In the genomic region with DNA sequence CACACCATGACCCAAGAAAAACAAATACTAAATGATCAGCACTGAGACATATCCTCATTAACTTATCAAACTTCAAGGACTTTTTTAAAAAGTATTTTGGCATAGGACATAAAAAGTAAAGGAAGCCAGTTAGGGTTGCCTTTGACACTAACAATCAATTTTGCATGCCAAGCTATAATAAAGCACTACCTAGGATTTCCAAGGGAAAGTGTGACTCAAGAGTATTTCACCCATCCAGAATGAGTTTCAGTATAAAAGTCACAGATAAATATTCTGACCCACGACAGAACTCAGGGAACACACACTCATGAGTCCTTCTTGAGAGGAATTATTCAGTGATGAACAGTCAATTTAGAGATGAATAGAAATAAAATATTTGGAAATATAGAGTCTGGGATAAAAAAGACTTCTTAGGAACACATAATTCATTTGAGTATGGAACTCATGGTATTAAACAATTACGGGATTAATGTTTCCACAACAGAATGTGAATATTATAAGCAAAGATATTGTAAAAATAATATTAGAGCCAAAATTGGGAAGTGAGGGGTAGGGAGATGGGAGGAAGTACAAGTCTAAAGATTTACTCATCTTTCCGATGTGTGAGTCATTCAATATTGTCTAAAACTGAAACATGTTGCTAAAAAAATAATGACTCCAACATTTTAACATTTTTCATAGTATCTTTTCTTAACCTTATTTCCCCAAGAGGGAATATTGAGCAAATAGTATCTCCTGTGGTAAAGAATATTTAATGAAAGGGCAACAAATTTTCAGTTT, we compare ENCODE assay signal across 16 cellular contexts.
DNase-seq lines count a peak whose midpoint lies in the region; ATAC-seq and TF ChIP-seq lines count a peak whose summit lies in the region.
"Had no signal": no experiment of that assay in that cellular context is flagged by ENCODE, and none has a peak within 500 bp of the region (broad histone marks: within the 10 kb centered on the region; RNA-seq: fewer than 3 reads in every experiment).

No MANE protein-coding gene starts in this region.

- H3K9ac ChIP-seq in IMR-90 (ENCODE audit: low read depth, low read length) (no peak overlapping the region), smooth muscle cell (ENCODE audit: low read depth) (no peak overlapping the region)

- H3K4me1 ChIP-seq in IMR-90 (ENCODE audit: control insufficient read depth, insufficient read depth, low read length) (peaks cover 7% of the 10 kb centered on the region), smooth muscle cell (ENCODE audit: low read depth) (peaks cover 3% of the 10 kb centered on the region)
- H3K4me1 ChIP-seq: esophagus squamous epithelium, transverse colon had no signal

- H4K5ac ChIP-seq in IMR-90 (ENCODE audit: low read depth, low read length), result peak overlapping the region; percentile 43; the same call in 1 of the 2 replicates

- H2AK9ac ChIP-seq in IMR-90 (replicated peaks; ENCODE audit: low read depth, low read length, poor library complexity), result no peak overlapping the region

- no peak overlapping the region for H2AK5ac ChIP-seq in IMR-90 (ENCODE audit: low read depth, low read length)

- H2AFZ ChIP-seq in IMR-90 (replicated peaks; ENCODE audit: low read length, poor library complexity) (no peak overlapping the region), smooth muscle cell (ENCODE audit: low read depth) (no peak overlapping the region)

- no peak for TF ChIP-seq RAD21 in IMR-90 (IDR thresholded peaks at IDR 0.05; ENCODE audit: low read length)

- 0 out of 2 replicates have a peak, but pooled peaks cover 7% of the 10 kb centered on the region for H3K9me1 ChIP-seq in IMR-90 (ENCODE audit: insufficient read depth, low read length)

- no peak for TF ChIP-seq CTCF in IMR-90 (conservative IDR thresholded peaks at IDR 0.05; ENCODE audit: low read depth, low read length)
- no peak for TF ChIP-seq CTCF in WI38 (IDR thresholded peaks at IDR 0.05; ENCODE audit: low read depth, low read length)
- TF ChIP-seq CTCF in fibroblast of pulmonary artery (IDR thresholded peaks at IDR 0.05; ENCODE audit: low read length, missing control alignments), result no peak
- no peak for TF ChIP-seq CTCF in smooth muscle cell (IDR thresholded peaks at IDR 0.05; ENCODE audit: borderline replicate concordance, insufficient read depth, poor library complexity, severe bottlenecking)

- peak overlapping the region in 1 of 2 experiments; percentile 57; a peak in 2 of 4 replicates for H4K8ac ChIP-seq in IMR-90 (ENCODE audit: low read depth in 2 of 2, low read length in 2 of 2)

- H3F3A ChIP-seq in smooth muscle cell (ENCODE audit: low read depth), result no peaks in the 10 kb centered on the region

- peak overlapping the region; percentile 95; the same call in 1 of the 2 replicates for H2BK120ac ChIP-seq in IMR-90 (ENCODE audit: low read depth, low read length)

- no peak overlapping the region for H3K4me3 ChIP-seq in IMR-90 (ENCODE audit: insufficient read depth, low read depth, low read length)
- H3K4me3 ChIP-seq in WI38 (ENCODE audit: low read depth, low read length), result peak overlapping the region; percentile 14; the same call in 1 of the 2 replicates
- H3K4me3 ChIP-seq in fibroblast of pulmonary artery (replicated peaks; ENCODE audit: low read depth, low read length), result peak overlapping the region; percentile 1
- H3K4me3 ChIP-seq in smooth muscle cell, result no peak overlapping the region
- H3K4me3 ChIP-seq: esophagus squamous epithelium, sigmoid colon, transverse colon had no signal

- TF ChIP-seq POLR2A in IMR-90 (IDR thresholded peaks at IDR 0.05; ENCODE audit: low read depth, low read length), result no peak

- peak overlapping the region; percentile 74; the same call in 1 of the 2 replicates for H3K4me2 ChIP-seq in IMR-90 (ENCODE audit: low read depth, low read length)
- H3K4me2 ChIP-seq in smooth muscle cell, result peak overlapping the region; percentile 24

- in situ Hi-C loops in IMR-90 (cut with MboI; ENCODE audit: low sequenced_read_pairs), result no loop called here

- H4K20me1 ChIP-seq in IMR-90 (ENCODE audit: insufficient read depth, low read length) (no peaks in the 10 kb centered on the region), smooth muscle cell (ENCODE audit: low read depth) (no peaks in the 10 kb centered on the region)

- no peak overlapping the region for H4K91ac ChIP-seq in IMR-90 (ENCODE audit: insufficient read depth, low read depth, low read length)

- peak overlapping the region; percentile 95; the same call in 1 of the 2 replicates for H3K4ac ChIP-seq in IMR-90 (ENCODE audit: low read depth, low read length)

- peak overlapping the region; percentile 62 for H3K56ac ChIP-seq in IMR-90 (ENCODE audit: extremely low read depth, insufficient read depth, low read length)

- dilution Hi-C loops in IMR-90 (cut with HindIII; ENCODE audit: low sequenced_read_pairs, unreplicated experiment), result no loop called here

- DNase-seq in IMR-90 (peak; percentile 75), fibroblast of pulmonary artery (ENCODE audit: low read depth) (peak; percentile 49), smooth muscle cell (lab: John Stamatoyannopoulos, UW; ENCODE audit: unreplicated experiment) (no peak), SKM-1 (lab: John Stamatoyannopoulos, UW; ENCODE audit: unreplicated experiment) (no peak), DMS79 treated with DMSO at 0.1 percent for 48 hours (lab: John Stamatoyannopoulos, UW) (no peak)
- no peak for DNase-seq in activated CD4-positive, alpha-beta T cell treated with anti-CD3 and anti-CD28 coated beads, Interleukin-2, amount 50 U/mL, for 48 hours
- DNase-seq: activated CD4-positive, alpha-beta T cell treated with anti-CD3 and anti-CD28 coated beads for 36 hours; esophagus squamous epithelium; kidney; NCI-H1694; nephron progenitor cell; sigmoid colon; T-cell; transverse colon had no signal

- no CpG with 5 or more reads among the region's 3 CpGs for WGBS in IMR-90 (ENCODE audit: extremely low coverage in 2 of 2, insufficient read length in 1 of 2), 2 experiments
- 73% methylated on average over 3 of the region's 3 CpGs for WGBS in smooth muscle cell (ENCODE audit: low lambda C conversion rate)

- H3K79me1 ChIP-seq in IMR-90 (ENCODE audit: low read depth in 1 of 2, low read length in 2 of 2), result no peaks in the 10 kb centered on the region

- H2BK15ac ChIP-seq in IMR-90 (ENCODE audit: low read depth, low read length), result no peak overlapping the region

- no peak overlapping the region for H3K27ac ChIP-seq in IMR-90 (ENCODE audit: insufficient read depth, low read length)
- peak overlapping the region; percentile 54 for H3K27ac ChIP-seq in smooth muscle cell (ENCODE audit: low read depth)

- no peak overlapping the region for H3K23ac ChIP-seq in IMR-90 (ENCODE audit: low read depth, low read length)

- no peaks in the 10 kb centered on the region for H3K79me2 ChIP-seq in smooth muscle cell (ENCODE audit: low read depth)

- peak overlapping the region; percentile 84; the same call in 1 of the 2 replicates for H3K14ac ChIP-seq in IMR-90 (replicated peaks; ENCODE audit: low read depth, low read length)

- ATAC-seq in IMR-90 (ENCODE audit: low read depth), result peak; percentile 77
- ATAC-seq in HG02763 (IDR thresholded peaks at IDR 0.05; ENCODE audit: unreplicated experiment), result no peak
- ATAC-seq: activated CD4-positive, alpha-beta T cell treated with anti-CD3 and anti-CD28 coated beads for 36 hours; T-cell had no signal

- H3K9me3 ChIP-seq in IMR-90 (ENCODE audit: control insufficient read depth, insufficient read depth, low read length), result no peaks in the 10 kb centered on the region
- no peaks in the 10 kb centered on the region for H3K9me3 ChIP-seq in smooth muscle cell (replicated peaks; ENCODE audit: low read depth)
- H3K9me3 ChIP-seq: esophagus squamous epithelium, sigmoid colon, transverse colon had no signal

- intact Hi-C loops in IMR-90 (cut with micrococcal nuclease), result loop anchor here (5.0 kb wide), 1 partner anchor 33 kb away; no protein-coding TSS in a partner anchor

- H2BK20ac ChIP-seq in IMR-90 (ENCODE audit: low read depth, low read length), result peak overlapping the region; percentile 97; the same call in 1 of the 2 replicates

- BruUV-seq in IMR-90 (replicated peaks; lab: Mats Ljungman, UMichigan), result no TSS peak

- peak overlapping the region; percentile 89 for H2BK5ac ChIP-seq in IMR-90 (ENCODE audit: low read depth, low read length, poor library complexity, severe bottlenecking)

- no peaks in the 10 kb centered on the region for H3K27me3 ChIP-seq in IMR-90 (ENCODE audit: control insufficient read depth, insufficient read depth, low read length)
- H3K27me3 ChIP-seq in smooth muscle cell (ENCODE audit: low read depth), result no peaks in the 10 kb centered on the region
- H3K27me3 ChIP-seq: esophagus squamous epithelium, sigmoid colon, transverse colon had no signal

- H3K36me3 ChIP-seq in IMR-90 (ENCODE audit: control insufficient read depth, insufficient read depth, low read length) (no peaks in the 10 kb centered on the region), smooth muscle cell (ENCODE audit: low read depth) (no peaks in the 10 kb centered on the region)
- H3K36me3 ChIP-seq: esophagus squamous epithelium, sigmoid colon, transverse colon had no signal

- CTCF ChIA-PET in IMR-90 (lab: Yijun Ruan, JAX), result no interaction called here

- peak overlapping the region; percentile 80; the same call in 1 of the 2 replicates for H3K18ac ChIP-seq in IMR-90 (ENCODE audit: low read depth, low read length)

- POLR2A ChIA-PET in IMR-90 (lab: Charles Lee; ENCODE audit: unreplicated experiment), result no interaction called here

TF ChIP-seq in IMR-90, 13 proteins besides CTCF, POLR2A, EP300 and RAD21:
- TF ChIP-seq FOS (IDR thresholded peaks at IDR 0.05; ENCODE audit: low read depth, low read length), result peak; percentile 41; the same call in 1 of the 2 replicates
- TF ChIP-seq, protein P1, sequence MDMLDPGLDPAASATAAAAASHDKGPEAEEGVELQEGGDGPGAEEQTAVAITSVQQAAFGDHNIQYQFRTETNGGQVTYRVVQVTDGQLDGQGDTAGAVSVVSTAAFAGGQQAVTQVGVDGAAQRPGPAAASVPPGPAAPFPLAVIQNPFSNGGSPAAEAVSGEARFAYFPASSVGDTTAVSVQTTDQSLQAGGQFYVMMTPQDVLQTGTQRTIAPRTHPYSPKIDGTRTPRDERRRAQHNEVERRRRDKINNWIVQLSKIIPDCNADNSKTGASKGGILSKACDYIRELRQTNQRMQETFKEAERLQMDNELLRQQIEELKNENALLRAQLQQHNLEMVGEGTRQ (IDR thresholded peaks at IDR 0.05; ENCODE audit: low read depth, low read length), result no peak
- no peak for TF ChIP-seq RCOR1 (IDR thresholded peaks at IDR 0.05; ENCODE audit: insufficient replicate concordance, low read length)

Comparison
In these comparisons a context has a peak if more than half of its experiments do, and no peak if none do; other contexts are left out.
1. DNase-seq: peak in IMR-90 (single experiment) and fibroblast of pulmonary artery (single experiment); none in smooth muscle cell (single experiment), activated CD4-positive, alpha-beta T cell treated with anti-CD3 and anti-CD28 coated beads, Interleukin-2, amount 50 U/mL, for 48 hours (0 of 2), SKM-1 (single experiment) and DMS79 treated with DMSO at 0.1 percent for 48 hours (single experiment).
2. H3K4me3 ChIP-seq: peak in WI38 (single experiment) and fibroblast of pulmonary artery (single experiment); none in IMR-90 (single experiment) and smooth muscle cell (single experiment).